ENCODE assay signal across 1 cellular context in genomic region chr3:154251610-154252009, GRCh38.
TF ChIP-seq lines count a peak whose summit lies in the region.

No MANE protein-coding gene starts in this region.

TF ChIP-seq in HepG2, 621 proteins besides CTCF, POLR2A, EP300 and RAD21 (continued from another document):
- peak; percentile 62; the same call in 1 of the 2 replicates for TF ChIP-seq NR2F2 (IDR thresholded peaks at IDR 0.05; ENCODE audit: borderline replicate concordance, low read depth)
TF ChIP-seq in HepG2: peak in this region for 106.
